ENCODE assay signal across 1 cellular context in the genomic region with DNA sequence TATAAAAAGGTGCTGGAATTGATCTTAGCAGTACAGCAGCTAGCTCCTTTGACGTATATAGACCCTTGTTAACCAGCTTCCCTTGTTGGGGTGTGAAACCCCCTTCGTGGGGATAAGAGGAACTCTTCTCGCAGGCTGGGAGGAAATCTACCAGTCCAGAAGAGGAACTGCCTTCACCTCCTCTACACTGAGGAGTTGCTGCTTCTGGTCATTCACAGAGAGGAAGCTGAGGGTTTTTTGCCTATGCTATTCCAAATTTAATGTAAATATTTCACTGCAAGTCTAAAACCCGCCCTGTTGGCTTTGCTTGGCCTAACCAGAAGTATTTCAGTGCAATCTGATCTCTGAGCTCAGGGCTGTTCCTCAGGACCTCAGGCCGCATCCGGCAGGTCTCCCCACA.
TF ChIP-seq lines count a peak whose summit lies in the region.

No MANE protein-coding gene starts in this region.

TF ChIP-seq in HepG2, 621 proteins besides CTCF, POLR2A, EP300 and RAD21 (continued from another document):
- TF ChIP-seq, protein P1, sequence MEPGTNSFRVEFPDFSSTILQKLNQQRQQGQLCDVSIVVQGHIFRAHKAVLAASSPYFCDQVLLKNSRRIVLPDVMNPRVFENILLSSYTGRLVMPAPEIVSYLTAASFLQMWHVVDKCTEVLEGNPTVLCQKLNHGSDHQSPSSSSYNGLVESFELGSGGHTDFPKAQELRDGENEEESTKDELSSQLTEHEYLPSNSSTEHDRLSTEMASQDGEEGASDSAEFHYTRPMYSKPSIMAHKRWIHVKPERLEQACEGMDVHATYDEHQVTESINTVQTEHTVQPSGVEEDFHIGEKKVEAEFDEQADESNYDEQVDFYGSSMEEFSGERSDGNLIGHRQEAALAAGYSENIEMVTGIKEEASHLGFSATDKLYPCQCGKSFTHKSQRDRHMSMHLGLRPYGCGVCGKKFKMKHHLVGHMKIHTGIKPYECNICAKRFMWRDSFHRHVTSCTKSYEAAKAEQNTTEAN (CRISPR knock-in tag; conservative IDR thresholded peaks at IDR 0.05): no peak
- no peak for TF ChIP-seq ZNF232 (CRISPR knock-in tag; IDR thresholded peaks at IDR 0.05; ENCODE audit: borderline replicate concordance)
TF ChIP-seq in HepG2: peak in this region for 0.
